17 cellular contexts compared by ENCODE assay signal in genomic region chr5:73296772-73297171, GRCh38.
DNase-seq lines count a peak whose midpoint lies in the region; ATAC-seq, FAIRE-seq and TF ChIP-seq lines count a peak whose summit lies in the region.
"Had no signal": no experiment of that assay in that cellular context is flagged by ENCODE, and none has a peak within 500 bp of the region (broad histone marks: within the 10 kb centered on the region; RNA-seq: fewer than 3 reads in every experiment).

No MANE protein-coding gene starts in this region.

- H3K56ac ChIP-seq in H1 (replicated peaks; ENCODE audit: insufficient read length, low read depth, low read length), result no peak overlapping the region

- H3K27me3 ChIP-seq in SJSA1 (replicated peaks), result no peaks in the 10 kb centered on the region
- peaks cover 56 to 75% (median 72%) of the 10 kb centered on the region in 4 experiments for H3K27me3 ChIP-seq in H1 (replicated peaks in 1 of 4; ENCODE audit: control insufficient read depth in 3 of 4, extremely low read depth in 1 of 4, insufficient read depth in 3 of 4, low read length in 3 of 4)
- H3K27me3 ChIP-seq in esophagus muscularis mucosa, result peaks cover 0 to 71% (median 36%) of the 10 kb centered on the region in 4 donors
- H3K27me3 ChIP-seq in Karpas-422 (ENCODE audit: low read length), result no peaks in the 10 kb centered on the region

- no peak overlapping the region; the same call in 1 of the 2 replicates for H3K18ac ChIP-seq in H1 (ENCODE audit: extremely low read depth, low read length)

- peak overlapping the region; percentile 77; the same call in 1 of the 2 replicates for H2BK12ac ChIP-seq in H1 (ENCODE audit: low read depth, low read length)

- H2BK120ac ChIP-seq in H1 (replicated peaks; ENCODE audit: low read depth, low read length), result no peak overlapping the region

- no peak for TF ChIP-seq RAD21 in H1 (IDR thresholded peaks at IDR 0.05 in 1 of 2, conservative IDR thresholded peaks at IDR 0.05 in 1 of 2; ENCODE audit: low read depth in 2 of 2, low read length in 2 of 2)

- H2BK15ac ChIP-seq in H1 (ENCODE audit: low read length), result peak overlapping the region; percentile 72; the same call in 1 of the 2 replicates

- intact Hi-C loops in esophagus muscularis mucosa (cut with DNase I), result loop anchor here (5.0 kb wide), 2 partner anchors 79 to 156 kb away; no protein-coding TSS in a partner anchor

- CTCF ChIA-PET in H1 (lab: Charles Lee; ENCODE audit: partially characterized antibody), result interaction anchor here (0.7 to 3.0 kb wide), 15 partner anchors 9 to 213 kb away, joined by 3 to 10 read pairs (median 4); no protein-coding TSS in a partner anchor

- no peak overlapping the region for H3K4ac ChIP-seq in H1 (replicated peaks; ENCODE audit: insufficient read length, low read depth, low read length)

- no peaks in the 10 kb centered on the region for H3K79me1 ChIP-seq in H1 (ENCODE audit: low read depth, low read length)

- H3K23ac ChIP-seq in H1 (ENCODE audit: insufficient read length), result no peak overlapping the region

- H2AK5ac ChIP-seq in H1 (ENCODE audit: low read depth, low read length), result peak overlapping the region; percentile 61; the same call in 1 of the 2 replicates

- H3K4me2 ChIP-seq in H1 (ENCODE audit: insufficient read depth in 1 of 2, low read depth in 2 of 2, low read length in 2 of 2) (no peak overlapping the region), Karpas-422 (ENCODE audit: low read depth, low read length, poor library complexity, severe bottlenecking) (no peak overlapping the region)

- no peak overlapping the region for H4K5ac ChIP-seq in H1 (ENCODE audit: insufficient read length, low read depth, low read length)

- H3K27ac ChIP-seq in SJSA1 (no peak overlapping the region), H1 (ENCODE audit: low read depth, low read length) (no peak overlapping the region), esophagus muscularis mucosa (replicated peaks in 1 of 4) (no peak overlapping the region), Karpas-422 (ENCODE audit: low read length) (no peak overlapping the region)
- H3K27ac ChIP-seq: ascending aorta, C4-2B, stomach had no signal

- TF ChIP-seq POLR2A in H1 (IDR thresholded peaks at IDR 0.05; ENCODE audit: control extremely low read depth in 1 of 2, low read depth in 2 of 2, low read length in 2 of 2) (no peak), esophagus muscularis mucosa (IDR thresholded peaks at IDR 0.05; ENCODE audit: low read depth) (no peak)

- H3K9me3 ChIP-seq in SJSA1 (replicated peaks) (0 out of 2 replicates have a peak, but pooled peaks cover 4% of the 10 kb centered on the region), H1 (ENCODE audit: insufficient read depth in 2 of 2, low read depth in 1 of 2, low read length in 1 of 2) (no peaks in the 10 kb centered on the region), esophagus muscularis mucosa (no peaks in the 10 kb centered on the region), Karpas-422 (ENCODE audit: low read length) (no peaks in the 10 kb centered on the region)
- H3K9me3 ChIP-seq: ascending aorta had no signal

- DNase-seq in HCEC 1CT (peak; percentile 47), SJSA1 (ENCODE audit: low read depth in 1 of 2, low spot score in 2 of 2) (peak; percentile 69 to 85), H1 (ENCODE audit: low read depth in 1 of 2, low spot score in 2 of 2) (no peak), non-pigmented ciliary epithelial cell (ENCODE audit: low read depth) (peak; percentile 63), HuH-7 (ENCODE audit: low spot score) (no peak), esophagus muscularis mucosa (ENCODE audit: extremely low spot score) (no peak), Karpas-422 (no peak)
- DNase-seq: activated CD4-positive, alpha-beta T cell treated with anti-CD3 and anti-CD28 coated beads, Interleukin-2, amount 50 U/mL, for 4 hours; effector memory CD8-positive, alpha-beta T cell; naive thymus-derived CD8-positive, alpha-beta T cell; NCI-H1105; NCI-H2227 treated with DMSO at 0.1 percent for 48 hours; stomach had no signal

- H2AFZ ChIP-seq in H1 (ENCODE audit: low read length), result no peak overlapping the region
- H2AFZ ChIP-seq in Karpas-422 (ENCODE audit: low read length), result no peak overlapping the region

- 73% methylated on average over 4 of the region's 4 CpGs; no CpG with 5 or more reads in 1 of the 2 experiments for WGBS in H1 (ENCODE audit: extremely low coverage in 1 of 2, insufficient coverage in 1 of 2, insufficient read length in 1 of 2, insufficient replicate concordance in 2 of 2, low coverage in 1 of 2, low lambda C conversion rate in 2 of 2, missing lambda C conversion rate in 1 of 2), 2 experiments
- WGBS in esophagus muscularis mucosa, result 76% methylated on average over 4 of the region's 4 CpGs

- H3K4me1 ChIP-seq in SJSA1 (replicated peaks), result peaks cover 41% of the 10 kb centered on the region
- peaks cover 10 to 19% (median 15%) of the 10 kb centered on the region in 4 experiments for H3K4me1 ChIP-seq in H1 (replicated peaks in 1 of 4; ENCODE audit: control insufficient read depth in 3 of 4, insufficient read depth in 4 of 4, low read length in 3 of 4)
- peaks cover 17 to 29% (median 25%) of the 10 kb centered on the region in 4 donors for H3K4me1 ChIP-seq in esophagus muscularis mucosa
- H3K4me1 ChIP-seq in Karpas-422 (ENCODE audit: low read length), result no peaks in the 10 kb centered on the region

- H2BK5ac ChIP-seq in H1 (ENCODE audit: low read depth, low read length), result no peak overlapping the region

- H4K91ac ChIP-seq in H1 (replicated peaks; ENCODE audit: insufficient read length, low read length), result no peak overlapping the region

- H3K9ac ChIP-seq in H1 (replicated peaks in 1 of 4; ENCODE audit: extremely low read depth in 1 of 4, low read depth in 3 of 4, low read length in 3 of 4), result no peak overlapping the region
- H3K9ac ChIP-seq in Karpas-422 (ENCODE audit: low read length), result no peak overlapping the region

- H3K79me2 ChIP-seq in H1 (ENCODE audit: control insufficient read depth in 1 of 2, insufficient read depth in 2 of 2, low read length in 2 of 2) (no peaks in the 10 kb centered on the region), Karpas-422 (ENCODE audit: low read length) (no peaks in the 10 kb centered on the region)

- POLR2A ChIA-PET in H1 (lab: Charles Lee; ENCODE audit: partially characterized antibody), result interaction anchor here (1.5 kb wide), 1 partner anchor 63 kb away, joined by 3 read pairs; no protein-coding TSS in a partner anchor

- no peak overlapping the region for H3K4me3 ChIP-seq in SJSA1
- no peak overlapping the region for H3K4me3 ChIP-seq in H1 (ENCODE audit: extremely low read depth in 1 of 4, insufficient read depth in 2 of 4, low read depth in 3 of 4, low read length in 4 of 4)
- no peak overlapping the region for H3K4me3 ChIP-seq in esophagus muscularis mucosa
- H3K4me3 ChIP-seq in Karpas-422 (ENCODE audit: low read length), result no peak overlapping the region
- H3K4me3 ChIP-seq: ascending aorta, stomach had no signal

- FAIRE-seq in H1 (lab: Jason Lieb, UNC), result no peak

- H3K36me3 ChIP-seq in SJSA1, result no peaks in the 10 kb centered on the region
- 0 out of 8 replicates have a peak, but pooled peaks cover 0 to 3% (median 0%) of the 10 kb centered on the region in 4 experiments for H3K36me3 ChIP-seq in H1 (ENCODE audit: control insufficient read depth in 2 of 4, insufficient read depth in 4 of 4, low read length in 3 of 4)
- H3K36me3 ChIP-seq in esophagus muscularis mucosa, result no peaks in the 10 kb centered on the region
- H3K36me3 ChIP-seq in Karpas-422 (ENCODE audit: insufficient read depth, low read length), result no peaks in the 10 kb centered on the region
- H3K36me3 ChIP-seq: ascending aorta, stomach had no signal

- H4K8ac ChIP-seq in H1 (ENCODE audit: extremely low read depth, insufficient read depth, low read length), result no peak overlapping the region

- TF ChIP-seq EP300 in H1 (IDR thresholded peaks at IDR 0.05; ENCODE audit: borderline replicate concordance in 1 of 2, low read depth in 2 of 2, low read length in 2 of 2) (no peak), esophagus muscularis mucosa (IDR thresholded peaks at IDR 0.05) (no peak)

- H2BK20ac ChIP-seq in H1 (ENCODE audit: low read length), result 0 out of 2 replicates have a peak overlapping the region, but pooled peaks have one; percentile 48

- peaks cover 5 to 9% of the 10 kb centered on the region in 2 experiments for H4K20me1 ChIP-seq in H1 (replicated peaks in 1 of 2; ENCODE audit: control insufficient read depth in 1 of 2, insufficient read depth in 2 of 2, low read length in 2 of 2)
- no peaks in the 10 kb centered on the region for H4K20me1 ChIP-seq in Karpas-422 (ENCODE audit: insufficient read depth, low read depth, low read length)

- ATAC-seq in GM19452 (IDR thresholded peaks at IDR 0.05; ENCODE audit: unreplicated experiment), result no peak
- ATAC-seq: effector memory CD8-positive, alpha-beta T cell; left lobe of liver; naive thymus-derived CD8-positive, alpha-beta T cell had no signal

- H3K23me2 ChIP-seq in H1 (ENCODE audit: low read depth, low read length), result no peaks in the 10 kb centered on the region

- TF ChIP-seq CTCF in H1 (IDR thresholded peaks at IDR 0.05; ENCODE audit: control extremely low read depth in 1 of 3, insufficient read depth in 1 of 3, low read depth in 1 of 3, low read length in 3 of 3) (no peak), esophagus muscularis mucosa (IDR thresholded peaks at IDR 0.05) (no peak)

- no peaks in the 10 kb centered on the region for H3K9me2 ChIP-seq in Karpas-422 (replicated peaks; ENCODE audit: insufficient read depth, low read length)

- no peak overlapping the region for H3K14ac ChIP-seq in H1 (ENCODE audit: insufficient read length)

TF ChIP-seq in H1, 55 proteins besides CTCF, POLR2A, EP300 and RAD21:
- TF ChIP-seq TCF12 (IDR thresholded peaks at IDR 0.05; ENCODE audit: low read depth, low read length) (no peak), RNF2 (IDR thresholded peaks at IDR 0.05; ENCODE audit: borderline replicate concordance, low read depth, low read length, missing control alignments, poor library complexity, severe bottlenecking) (peak; percentile 28), MAFK (IDR thresholded peaks at IDR 0.05; ENCODE audit: low read depth, low read length) (no peak)
TF ChIP-seq in H1: peak in this region for 1.

Comparison
In these comparisons a context has a peak if more than half of its experiments do, and no peak if none do; other contexts are left out.
1. DNase-seq: peak in HCEC 1CT (single experiment), SJSA1 (2 of 2) and non-pigmented ciliary epithelial cell (single experiment); none in H1 (0 of 2), HuH-7 (single experiment), esophagus muscularis mucosa (single experiment) and Karpas-422 (single experiment).